14 cellular contexts compared by ENCODE assay signal in the genomic region with DNA sequence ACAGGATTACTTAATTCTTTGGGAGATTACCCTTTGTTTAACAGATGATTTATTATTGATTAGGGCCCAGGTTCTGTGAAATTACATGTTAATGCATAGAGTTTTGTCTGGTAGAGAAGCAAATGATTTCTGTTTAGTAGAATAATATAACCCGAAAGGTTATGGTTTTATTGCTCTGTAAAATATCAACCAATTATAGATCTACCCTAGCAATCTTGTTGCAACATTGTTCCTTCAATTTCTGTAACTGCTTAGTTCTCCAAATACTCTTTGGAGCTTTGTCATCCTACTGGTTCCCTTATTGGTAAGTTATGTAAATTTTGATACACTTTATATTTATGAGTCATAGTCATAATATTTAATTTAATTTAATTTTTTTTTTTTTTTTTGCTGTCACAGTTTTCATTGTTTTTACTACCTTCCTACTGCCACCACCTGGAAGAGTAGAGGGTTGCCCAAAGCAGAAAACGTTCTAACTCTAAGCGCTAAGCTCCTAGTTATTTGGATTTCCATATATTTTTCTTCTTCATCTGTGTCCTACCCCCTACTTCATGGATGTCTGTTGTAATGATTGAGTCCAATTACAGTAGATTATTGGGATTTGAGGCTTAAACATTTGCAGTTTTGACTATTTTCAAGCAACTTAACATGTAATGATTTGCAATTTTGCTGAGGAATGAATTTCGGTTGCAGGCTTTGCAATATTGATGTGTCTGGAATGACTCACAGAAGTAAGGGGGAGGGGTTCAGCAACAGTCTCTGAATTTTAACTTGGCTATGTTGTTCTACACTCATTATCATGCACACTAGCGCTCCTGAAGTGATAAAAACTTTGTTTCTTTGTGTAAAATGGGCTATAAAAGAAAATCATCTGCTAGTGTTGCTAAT. TPM values are rescaled to one million over a fixed set of nuclear protein-coding genes. Genes with fewer than 3 reads are reported as not detected.
A peak's percentile ranks its signal among the peaks of the same experiment; 100 is the strongest.
DNase-seq lines count a peak whose midpoint lies in the region; ATAC-seq and TF ChIP-seq lines count a peak whose summit lies in the region.
"Had no signal": no experiment of that assay in that cellular context is flagged by ENCODE, and none has a peak within 500 bp of the region (broad histone marks: within the 10 kb centered on the region; RNA-seq: fewer than 3 reads in every experiment).

No MANE protein-coding gene starts in this region.

- H3K9me3 Mint-ChIP-seq in HFFc6 = no peaks in the 10 kb centered on the region
- H3K9me3 Mint-ChIP-seq: naive thymus-derived CD8-positive, alpha-beta T cell; stimulated activated naive CD8-positive, alpha-beta T cell treated with anti-CD3 and anti-CD28 coated beads, Interleukin-15, Interleukin-2, amounts not matched to agents 100 ng/mL and 50 ng/mL, for 24 hours had no signal

- H3K27me3 ChIP-seq in DND-41 (ENCODE audit: insufficient read depth, low read length, poor library complexity) (peaks cover 90% of the 10 kb centered on the region), esophagus muscularis mucosa (no peaks in the 10 kb centered on the region), dorsolateral prefrontal cortex (peaks cover 0 to 7% (median 0%) of the 10 kb centered on the region in 45 donors)
- H3K27me3 ChIP-seq: BLaER1 treated with 17β-estradiol and CSF1 and Interleukin-3, amounts not matched to agents 10 nM and 100 nM had no signal

- H3K4me1 Mint-ChIP-seq in HFFc6 (ENCODE audit: low read depth) = no peaks in the 10 kb centered on the region
- H3K4me1 Mint-ChIP-seq: naive thymus-derived CD8-positive, alpha-beta T cell had no signal

- no peaks in the 10 kb centered on the region for H3K36me3 Mint-ChIP-seq in HFFc6 (ENCODE audit: low read depth)
- H3K36me3 Mint-ChIP-seq: naive thymus-derived CD8-positive, alpha-beta T cell had no signal

- H3K27ac ChIP-seq in DND-41 (ENCODE audit: low read length) (no peak overlapping the region), esophagus muscularis mucosa (replicated peaks in 1 of 4) (no peak overlapping the region), dorsolateral prefrontal cortex (no peak overlapping the region)
- H3K27ac ChIP-seq: BLaER1 treated with 17β-estradiol and CSF1 and Interleukin-3, amounts not matched to agents 10 nM and 100 nM had no signal

- ATAC-seq in DND-41 (ENCODE audit: insufficient read depth, low read depth) (no peak), GM21528 (IDR thresholded peaks at IDR 0.05; ENCODE audit: low FRiP score, unreplicated experiment) (no peak), sciatic nerve (no peak)
- ATAC-seq: naive thymus-derived CD8-positive, alpha-beta T cell had no signal

- no peak overlapping the region for H2AFZ ChIP-seq in DND-41 (ENCODE audit: low read depth, low read length)

- no peaks in the 10 kb centered on the region for H3K27me3 Mint-ChIP-seq in HFFc6 (ENCODE audit: insufficient read depth)

- H3K27ac Mint-ChIP-seq in HFFc6 = no peak overlapping the region
- H3K27ac Mint-ChIP-seq: naive thymus-derived CD8-positive, alpha-beta T cell; stimulated activated naive CD8-positive, alpha-beta T cell treated with anti-CD3 and anti-CD28 coated beads, Interleukin-15, Interleukin-2, amounts not matched to agents 100 ng/mL and 50 ng/mL, for 24 hours had no signal

- no peaks in the 10 kb centered on the region for H4K20me1 ChIP-seq in DND-41 (ENCODE audit: insufficient read depth, low read length)
- H4K20me1 ChIP-seq: BLaER1 treated with 17β-estradiol and CSF1 and Interleukin-3, amounts not matched to agents 10 nM and 100 nM had no signal

- H3K79me2 ChIP-seq in DND-41 (ENCODE audit: insufficient read depth, low read length) = no peaks in the 10 kb centered on the region

- H3K9ac ChIP-seq in DND-41 (ENCODE audit: low read depth, low read length) = no peak overlapping the region
- H3K9ac ChIP-seq: BLaER1 treated with 17β-estradiol and CSF1 and Interleukin-3, amounts not matched to agents 10 nM and 100 nM had no signal

- DNase-seq in DND-41 (no peak), HFFc6 (no peak), OCI-M1 (lab: John Stamatoyannopoulos, UW) (peak; percentile 59), fibroblast of the aortic adventitia (ENCODE audit: low read depth) (peak; percentile 40), sciatic nerve (ENCODE audit: low spot score) (no peak), esophagus muscularis mucosa (ENCODE audit: extremely low spot score) (no peak), dorsolateral prefrontal cortex (no peak)
- DNase-seq: activated effector memory CD4-positive, alpha-beta T cell treated with anti-CD3 and anti-CD28 coated beads, Interleukin-2, amount 50 U/mL, for 16 hours; naive thymus-derived CD8-positive, alpha-beta T cell; NCI-H1694 treated with DMSO at 0.1 percent for 48 hours; stimulated activated CD4-positive, alpha-beta T cell treated with anti-CD3 and anti-CD28 coated beads, Interleukin-15, amount 100 ng/mL, for 24 hours had no signal

- no peak overlapping the region for H3K4me3 ChIP-seq in DND-41 (ENCODE audit: low read depth in 1 of 2, low read length in 2 of 2)
- no peak overlapping the region for H3K4me3 ChIP-seq in fibroblast of the aortic adventitia (ENCODE audit: low read depth, low read length)
- no peak overlapping the region for H3K4me3 ChIP-seq in esophagus muscularis mucosa
- no peak overlapping the region for H3K4me3 ChIP-seq in dorsolateral prefrontal cortex
- H3K4me3 ChIP-seq: BLaER1 treated with 17β-estradiol and CSF1 and Interleukin-3, amounts not matched to agents 10 nM and 100 nM had no signal

- 79% methylated on average over 5 of the region's 5 CpGs for WGBS in esophagus muscularis mucosa

- no peaks in the 10 kb centered on the region for H3K36me3 ChIP-seq in DND-41 (ENCODE audit: insufficient read depth, low read length)
- no peaks in the 10 kb centered on the region for H3K36me3 ChIP-seq in esophagus muscularis mucosa
- H3K36me3 ChIP-seq: BLaER1 treated with 17β-estradiol and CSF1 and Interleukin-3, amounts not matched to agents 10 nM and 100 nM had no signal

- no peaks in the 10 kb centered on the region for H3K9me3 ChIP-seq in DND-41 (ENCODE audit: insufficient read depth, low read length, severe bottlenecking)
- no peaks in the 10 kb centered on the region for H3K9me3 ChIP-seq in esophagus muscularis mucosa
- H3K9me3 ChIP-seq: BLaER1 treated with 17β-estradiol and CSF1 and Interleukin-3, amounts not matched to agents 10 nM and 100 nM had no signal

- no peaks in the 10 kb centered on the region for H3K4me1 ChIP-seq in DND-41 (ENCODE audit: insufficient read depth, low read length)
- H3K4me1 ChIP-seq in esophagus muscularis mucosa = no peaks in the 10 kb centered on the region

- TF ChIP-seq CTCF in DND-41 (IDR thresholded peaks at IDR 0.05; ENCODE audit: borderline replicate concordance, extremely low read depth, low read length, poor library complexity, severe bottlenecking) (peak; percentile 29), HFFc6 (IDR thresholded peaks at IDR 0.05) (peak; percentile 37), fibroblast of the aortic adventitia (IDR thresholded peaks at IDR 0.05; ENCODE audit: insufficient read depth, low read length) (no peak), esophagus muscularis mucosa (IDR thresholded peaks at IDR 0.05) (no peak), dorsolateral prefrontal cortex (IDR thresholded peaks at IDR 0.05 in 54 of 56, conservative IDR thresholded peaks at IDR 0.05 in 2 of 56; ENCODE audit: low read depth in 1 of 56, partially characterized antibody in 56 of 56) (no peak)

- intact Hi-C loops in sciatic nerve (cut with DNase I) = no loop called here
- intact Hi-C loops in esophagus muscularis mucosa (cut with DNase I) = no loop called here
- intact Hi-C loops in dorsolateral prefrontal cortex (cut with DNase I) = no loop called here

- H3K4me3 Mint-ChIP-seq in HFFc6 = no peak overlapping the region
- H3K4me3 Mint-ChIP-seq: naive thymus-derived CD8-positive, alpha-beta T cell; stimulated activated naive CD8-positive, alpha-beta T cell treated with anti-CD3 and anti-CD28 coated beads, Interleukin-15, Interleukin-2, amounts not matched to agents 100 ng/mL and 50 ng/mL, for 24 hours had no signal

- TF ChIP-seq POLR2A in esophagus muscularis mucosa (IDR thresholded peaks at IDR 0.05; ENCODE audit: low read depth) = no peak

- TF ChIP-seq EP300 in esophagus muscularis mucosa (IDR thresholded peaks at IDR 0.05) = no peak

- H3K4me2 ChIP-seq in DND-41 (ENCODE audit: insufficient read depth, low read length) = no peak overlapping the region

RNA-seq across cellular contexts. Expression of a gene that starts 51.0 kb away (rescaled TPM):
- total RNA-seq in HFFc6 (2021; fragmentation: NEBNext Ultra II Directional; extraction: Animal tissue kit (Norgen Biotek cat#: 25700)) = 100 to 1,000 TPM in 5 of 6 experiments, 10 to 100 TPM in 1; 95.9 to 121 (median 109) TPM
- 74.7 and 136 TPM in 2 replicates for total RNA-seq in fibroblast of the aortic adventitia (ENCODE audit: low replicate concordance)
- 64.3 TPM for total RNA-seq in sciatic nerve
- total RNA-seq in esophagus muscularis mucosa = 10 to 100 TPM in 2 of 4 donors, 1 to 10 TPM in 2; 4.2 to 27.8 (median 8.0) TPM
- total RNA-seq in dorsolateral prefrontal cortex = 10 to 100 TPM in 15 of 120 experiments, 1 to 10 TPM in 105; 3.6 to 18.7 (median 7.0) TPM

Comparison
In these comparisons a context has a peak if more than half of its experiments do, and no peak if none do; other contexts are left out.
1. DNase-seq: peak in OCI-M1 (single experiment) and fibroblast of the aortic adventitia (single experiment); none in DND-41 (single experiment), HFFc6 (single experiment), sciatic nerve (single experiment), esophagus muscularis mucosa (single experiment) and dorsolateral prefrontal cortex (0 of 10).
2. CTCF ChIP-seq: peak in DND-41 (single experiment) and HFFc6 (single experiment); none in fibroblast of the aortic adventitia (single experiment), esophagus muscularis mucosa (0 of 3) and dorsolateral prefrontal cortex (0 of 56).